12 cellular contexts compared by ENCODE assay signal in genomic region chr1:40396420-40396819, GRCh38. TPM values are rescaled to one million over a fixed set of nuclear protein-coding genes. Genes with fewer than 3 reads are reported as not detected.
DNase-seq lines count a peak whose midpoint lies in the region; ATAC-seq and TF ChIP-seq lines count a peak whose summit lies in the region.
"Had no signal": no experiment of that assay in that cellular context is flagged by ENCODE, and none has a peak within 500 bp of the region (broad histone marks: within the 10 kb centered on the region; RNA-seq: fewer than 3 reads in every experiment).

No MANE protein-coding gene starts in this region.

- H3K27ac ChIP-seq in right atrium auricular region (peak overlapping the region in 1 of 2 donors; percentile 63), upper lobe of right lung (peak overlapping the region; percentile 71)

- H3K27me3 Mint-ChIP-seq in activated T-helper 17 cell treated with anti-CD3 and anti-CD28 coated beads, Interleukin-2, amount 50 U/mL, for 72 hours, result no peaks in the 10 kb centered on the region
- H3K27me3 Mint-ChIP-seq in memory B cell, result no peaks in the 10 kb centered on the region
- H3K27me3 Mint-ChIP-seq: brain had no signal

- POLR2A ChIA-PET in GM10248 (lab: Yijun Ruan, JAX), result no interaction called here

- ATAC-seq in Right ventricle myocardium inferior (peak; percentile 53), memory B cell (ENCODE audit: low read depth) (no peak), upper lobe of right lung (peak; percentile 39), HG03565 (IDR thresholded peaks at IDR 0.05; ENCODE audit: unreplicated experiment) (no peak)
- no peak for ATAC-seq in activated T-helper 17 cell treated with anti-CD3 and anti-CD28 coated beads, Interleukin-2, amount 50 U/mL, for 72 hours (replicated peaks)
- ATAC-seq: left colon had no signal

- H3K36me3 Mint-ChIP-seq in activated T-helper 17 cell treated with anti-CD3 and anti-CD28 coated beads, Interleukin-2, amount 50 U/mL, for 72 hours (ENCODE audit: low read depth), result peaks cover 95% of the 10 kb centered on the region
- H3K36me3 Mint-ChIP-seq in memory B cell, result peaks cover 22% of the 10 kb centered on the region

- H3K4me3 ChIP-seq in right atrium auricular region (no peak overlapping the region), upper lobe of right lung (no peak overlapping the region)

- no peaks in the 10 kb centered on the region for H3K27me3 ChIP-seq in right atrium auricular region
- no peaks in the 10 kb centered on the region for H3K27me3 ChIP-seq in upper lobe of right lung

- DNase-seq in Right ventricle myocardium inferior (ENCODE audit: missing footprints) (no peak), right atrium auricular region (ENCODE audit: low spot score) (no peak), memory B cell (ENCODE audit: low spot score in 2 of 2) (no peak), upper lobe of right lung (no peak), NCI-H446 (lab: John Stamatoyannopoulos, UW) (no peak), GM10248 (ENCODE audit: extremely low spot score) (no peak)
- DNase-seq: activated CD4-positive, alpha-beta T cell treated with anti-CD3 and anti-CD28 coated beads for 4 hours; left colon; NCI-H1694 treated with DMSO at 0.1 percent for 48 hours had no signal

- CTCF ChIA-PET in GM10248 (lab: Yijun Ruan, JAX), result interaction anchor here (0.7 kb wide), 1 partner anchor 8 kb away, joined by 3 read pairs; no protein-coding TSS in a partner anchor

- H3K27ac Mint-ChIP-seq in activated T-helper 17 cell treated with anti-CD3 and anti-CD28 coated beads, Interleukin-2, amount 50 U/mL, for 72 hours, result peak overlapping the region; percentile 99
- peak overlapping the region; percentile 100 for H3K27ac Mint-ChIP-seq in memory B cell
- H3K27ac Mint-ChIP-seq: brain had no signal

- H3K36me3 ChIP-seq in right atrium auricular region (no peaks in the 10 kb centered on the region), upper lobe of right lung (no peaks in the 10 kb centered on the region)

- H3K4me1 Mint-ChIP-seq in activated T-helper 17 cell treated with anti-CD3 and anti-CD28 coated beads, Interleukin-2, amount 50 U/mL, for 72 hours, result peaks cover 64% of the 10 kb centered on the region
- peaks cover 57% of the 10 kb centered on the region for H3K4me1 Mint-ChIP-seq in memory B cell

- no peaks in the 10 kb centered on the region for H3K9me3 ChIP-seq in right atrium auricular region
- H3K9me3 ChIP-seq in upper lobe of right lung, result no peaks in the 10 kb centered on the region

- intact Hi-C loops in Right ventricle myocardium inferior (cut with DNase I) (no loop called here), upper lobe of right lung (cut with DNase I) (no loop called here)

- no peak for TF ChIP-seq CTCF in right atrium auricular region (IDR thresholded peaks at IDR 0.05)
- TF ChIP-seq CTCF in upper lobe of right lung (IDR thresholded peaks at IDR 0.05), result no peak
- TF ChIP-seq CTCF in GM10248 (IDR thresholded peaks at IDR 0.05; ENCODE audit: control extremely low read depth, extremely low read depth, low read depth, missing control alignments), result no peak

- no peaks in the 10 kb centered on the region for H3K9me3 Mint-ChIP-seq in activated T-helper 17 cell treated with anti-CD3 and anti-CD28 coated beads, Interleukin-2, amount 50 U/mL, for 72 hours
- no peaks in the 10 kb centered on the region for H3K9me3 Mint-ChIP-seq in memory B cell
- H3K9me3 Mint-ChIP-seq: brain had no signal

- H3K4me1 ChIP-seq in right atrium auricular region (peaks cover 0 to 15% of the 10 kb centered on the region in 2 donors), upper lobe of right lung (peaks cover 42% of the 10 kb centered on the region)

- H3K4me3 Mint-ChIP-seq in activated T-helper 17 cell treated with anti-CD3 and anti-CD28 coated beads, Interleukin-2, amount 50 U/mL, for 72 hours, result peak overlapping the region; percentile 86
- peak overlapping the region; percentile 48 for H3K4me3 Mint-ChIP-seq in memory B cell
- H3K4me3 Mint-ChIP-seq: brain had no signal

RNA-seq across cellular contexts. Expression of gene SMAP2, which starts 22.9 kb away (rescaled TPM):
- total RNA-seq in Right ventricle myocardium inferior (16.3 TPM), right atrium auricular region (10 to 100 TPM; 19.8 to 20.8 TPM), upper lobe of right lung (55.3 TPM)
- 100 to 1,000 TPM; 219 to 280 TPM for total RNA-seq in activated T-helper 17 cell treated with anti-CD3 and anti-CD28 coated beads, Interleukin-2, amount 50 U/mL, for 72 hours

RNA-seq across cellular contexts. Expression of gene ZFP69B, which starts 53.9 kb away (rescaled TPM):
- total RNA-seq in Right ventricle myocardium inferior, result 1.2 TPM
- total RNA-seq in right atrium auricular region, result under 1 TPM; 0.52 to 0.59 TPM
- 1 to 10 TPM; 2.8 to 3.3 TPM for total RNA-seq in activated T-helper 17 cell treated with anti-CD3 and anti-CD28 coated beads, Interleukin-2, amount 50 U/mL, for 72 hours
- 1.3 TPM for total RNA-seq in upper lobe of right lung

Comparison
In these comparisons a context has a peak if more than half of its experiments do, and no peak if none do; other contexts are left out.
1. ATAC-seq: peak in Right ventricle myocardium inferior (single experiment) and upper lobe of right lung (single experiment); none in activated T-helper 17 cell treated with anti-CD3 and anti-CD28 coated beads, Interleukin-2, amount 50 U/mL, for 72 hours (single experiment), memory B cell (single experiment) and HG03565 (single experiment).